1 cellular context compared by ENCODE assay signal in the genomic region with DNA sequence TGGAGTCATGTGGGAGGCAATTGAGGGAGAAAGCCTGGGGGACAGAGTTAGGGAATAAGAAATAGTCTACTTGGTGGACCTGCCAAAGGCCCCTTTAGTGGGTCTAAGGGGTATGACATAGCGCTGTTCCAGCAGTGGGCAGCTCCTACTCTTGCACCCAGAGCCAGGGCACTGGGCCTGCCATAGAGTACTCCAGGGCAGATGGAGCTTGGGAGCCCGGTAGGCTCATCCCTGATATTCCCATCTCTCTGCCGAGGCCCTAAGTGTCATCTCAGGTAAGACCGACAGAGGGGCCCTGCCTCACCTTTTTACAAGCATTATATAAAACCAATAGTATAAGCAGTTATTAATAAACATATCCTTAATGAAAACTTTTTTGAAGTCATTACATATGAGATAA.
TF ChIP-seq lines count a peak whose summit lies in the region.

No MANE protein-coding gene starts in this region.

TF ChIP-seq in K562, 482 proteins besides CTCF, POLR2A, EP300 and RAD21:
- TF ChIP-seq ZZZ3 (IDR thresholded peaks at IDR 0.05) (no peak), RHOXF2B (CRISPR knock-in tag; conservative IDR thresholded peaks at IDR 0.05) (no peak)
- TF ChIP-seq, protein P1, sequence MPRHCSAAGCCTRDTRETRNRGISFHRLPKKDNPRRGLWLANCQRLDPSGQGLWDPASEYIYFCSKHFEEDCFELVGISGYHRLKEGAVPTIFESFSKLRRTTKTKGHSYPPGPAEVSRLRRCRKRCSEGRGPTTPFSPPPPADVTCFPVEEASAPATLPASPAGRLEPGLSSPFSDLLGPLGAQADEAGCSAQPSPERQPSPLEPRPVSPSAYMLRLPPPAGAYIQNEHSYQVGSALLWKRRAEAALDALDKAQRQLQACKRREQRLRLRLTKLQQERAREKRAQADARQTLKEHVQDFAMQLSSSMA (CRISPR knock-in tag; IDR thresholded peaks at IDR 0.05) = no peak
- TF ChIP-seq, protein P2, sequence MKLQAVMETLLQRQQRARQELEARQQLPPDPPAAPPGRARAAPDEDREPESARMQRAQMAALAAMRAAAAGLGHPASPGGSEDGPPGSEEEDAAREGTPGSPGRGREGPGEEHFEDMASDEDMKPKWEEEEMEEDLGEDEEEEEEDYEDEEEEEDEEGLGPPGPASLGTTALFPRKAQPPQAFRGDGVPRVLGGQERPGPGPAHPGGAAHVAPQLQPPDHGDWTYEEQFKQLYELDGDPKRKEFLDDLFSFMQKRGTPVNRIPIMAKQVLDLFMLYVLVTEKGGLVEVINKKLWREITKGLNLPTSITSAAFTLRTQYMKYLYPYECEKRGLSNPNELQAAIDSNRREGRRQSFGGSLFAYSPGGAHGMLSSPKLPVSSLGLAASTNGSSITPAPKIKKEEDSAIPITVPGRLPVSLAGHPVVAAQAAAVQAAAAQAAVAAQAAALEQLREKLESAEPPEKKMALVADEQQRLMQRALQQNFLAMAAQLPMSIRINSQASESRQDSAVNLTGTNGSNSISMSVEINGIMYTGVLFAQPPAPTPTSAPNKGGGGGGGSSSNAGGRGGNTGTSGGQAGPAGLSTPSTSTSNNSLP (IDR thresholded peaks at IDR 0.05; ENCODE audit: borderline replicate concordance, low read depth, low read length) = no peak
